In the genomic region with DNA sequence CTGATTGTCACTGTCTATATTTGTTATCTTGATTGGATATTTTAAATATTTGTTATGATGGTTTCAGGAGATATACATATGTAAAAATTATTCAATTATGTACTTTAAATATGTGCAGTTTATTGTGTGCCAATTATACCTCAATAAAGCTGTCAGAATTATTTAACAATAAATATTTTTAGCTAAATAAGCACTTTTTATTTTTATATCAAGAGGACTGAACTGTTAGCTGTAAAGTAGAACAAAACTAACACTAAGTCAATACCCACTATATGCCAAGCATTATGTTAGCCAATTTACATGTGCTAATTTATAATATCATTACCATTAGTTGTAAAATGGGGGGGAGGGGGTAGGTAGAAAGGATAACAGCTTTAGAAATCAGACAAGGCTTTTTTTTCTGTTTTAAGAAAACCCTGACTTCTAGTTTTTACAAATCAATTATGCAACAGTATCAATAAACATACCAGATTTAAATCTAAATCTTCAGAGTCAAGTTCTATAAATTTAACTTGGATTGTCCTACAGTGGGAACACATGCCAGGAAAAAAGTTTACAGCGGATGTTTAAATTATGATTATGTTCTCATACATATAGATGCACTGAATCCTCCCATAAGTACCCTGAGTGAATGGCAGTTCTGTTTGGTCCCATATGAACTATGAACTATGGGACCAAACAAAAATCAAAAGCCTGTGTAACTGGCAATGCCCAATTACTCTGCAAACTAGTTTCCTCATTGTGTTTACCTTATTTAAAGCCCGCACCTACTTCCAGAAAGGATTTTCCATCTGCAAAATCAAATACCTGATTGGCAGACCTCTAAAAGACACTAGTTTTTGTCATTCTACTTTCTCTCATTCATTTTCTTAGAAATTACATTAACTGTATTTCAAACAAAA, we compare ENCODE assay signal across 1 cellular context.
TF ChIP-seq lines count a peak whose summit lies in the region.

No MANE protein-coding gene starts in this region.

TF ChIP-seq in neural cell, 6 proteins besides CTCF, POLR2A, EP300 and RAD21:
- TF ChIP-seq SMC3 (conservative IDR thresholded peaks at IDR 0.05; ENCODE audit: poor library complexity) = no peak
- TF ChIP-seq TAF1 (IDR thresholded peaks at IDR 0.05; ENCODE audit: low read depth) = no peak
- no peak for TF ChIP-seq EZH2 (IDR thresholded peaks at IDR 0.05; ENCODE audit: borderline replicate concordance, insufficient read depth, low read length, poor library complexity, severe bottlenecking)
- TF ChIP-seq MXI1 (conservative IDR thresholded peaks at IDR 0.05; ENCODE audit: poor library complexity, severe bottlenecking) = no peak
- TF ChIP-seq POLR2AphosphoS5 (IDR thresholded peaks at IDR 0.05) = no peak
- TF ChIP-seq, protein P1, sequence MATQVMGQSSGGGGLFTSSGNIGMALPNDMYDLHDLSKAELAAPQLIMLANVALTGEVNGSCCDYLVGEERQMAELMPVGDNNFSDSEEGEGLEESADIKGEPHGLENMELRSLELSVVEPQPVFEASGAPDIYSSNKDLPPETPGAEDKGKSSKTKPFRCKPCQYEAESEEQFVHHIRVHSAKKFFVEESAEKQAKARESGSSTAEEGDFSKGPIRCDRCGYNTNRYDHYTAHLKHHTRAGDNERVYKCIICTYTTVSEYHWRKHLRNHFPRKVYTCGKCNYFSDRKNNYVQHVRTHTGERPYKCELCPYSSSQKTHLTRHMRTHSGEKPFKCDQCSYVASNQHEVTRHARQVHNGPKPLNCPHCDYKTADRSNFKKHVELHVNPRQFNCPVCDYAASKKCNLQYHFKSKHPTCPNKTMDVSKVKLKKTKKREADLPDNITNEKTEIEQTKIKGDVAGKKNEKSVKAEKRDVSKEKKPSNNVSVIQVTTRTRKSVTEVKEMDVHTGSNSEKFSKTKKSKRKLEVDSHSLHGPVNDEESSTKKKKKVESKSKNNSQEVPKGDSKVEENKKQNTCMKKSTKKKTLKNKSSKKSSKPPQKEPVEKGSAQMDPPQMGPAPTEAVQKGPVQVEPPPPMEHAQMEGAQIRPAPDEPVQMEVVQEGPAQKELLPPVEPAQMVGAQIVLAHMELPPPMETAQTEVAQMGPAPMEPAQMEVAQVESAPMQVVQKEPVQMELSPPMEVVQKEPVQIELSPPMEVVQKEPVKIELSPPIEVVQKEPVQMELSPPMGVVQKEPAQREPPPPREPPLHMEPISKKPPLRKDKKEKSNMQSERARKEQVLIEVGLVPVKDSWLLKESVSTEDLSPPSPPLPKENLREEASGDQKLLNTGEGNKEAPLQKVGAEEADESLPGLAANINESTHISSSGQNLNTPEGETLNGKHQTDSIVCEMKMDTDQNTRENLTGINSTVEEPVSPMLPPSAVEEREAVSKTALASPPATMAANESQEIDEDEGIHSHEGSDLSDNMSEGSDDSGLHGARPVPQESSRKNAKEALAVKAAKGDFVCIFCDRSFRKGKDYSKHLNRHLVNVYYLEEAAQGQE (IDR thresholded peaks at IDR 0.05; ENCODE audit: borderline replicate concordance) = no peak
